In the genomic region with DNA sequence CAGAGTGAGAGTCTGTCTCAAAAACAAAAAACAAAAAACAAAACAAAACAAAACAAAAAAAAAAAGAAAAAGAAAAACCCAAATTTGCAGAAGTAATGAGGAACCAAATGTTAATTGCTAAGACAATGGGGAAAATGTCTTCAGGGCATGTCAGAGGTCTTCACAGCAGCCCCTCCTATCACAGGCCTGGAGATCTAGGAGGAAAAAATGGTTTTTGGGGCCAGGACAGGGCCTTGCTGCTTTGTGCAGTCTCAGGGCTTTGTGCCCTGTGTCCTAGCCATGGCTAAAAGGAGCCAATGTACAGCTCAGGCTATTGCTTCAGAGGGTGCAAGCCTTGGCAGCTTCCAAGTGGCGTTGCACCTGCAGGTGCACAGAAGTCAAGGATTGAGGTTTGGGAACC, we compare ENCODE assay signal across 3 cellular contexts. TPM values are rescaled to one million over a fixed set of nuclear protein-coding genes. Genes with fewer than 3 reads are reported as not detected.
"Had no signal": no experiment of that assay in that cellular context is flagged by ENCODE, and none has a peak within 500 bp of the region (broad histone marks: within the 10 kb centered on the region; RNA-seq: fewer than 3 reads in every experiment).

No MANE protein-coding gene starts in this region.

RNA-seq across cellular contexts. Expression of a gene that starts 9.1 kb away (rescaled TPM):
- total RNA-seq: LHCN-M2, MCF 10A, NCI-H460 had no signal
